In the genomic region with DNA sequence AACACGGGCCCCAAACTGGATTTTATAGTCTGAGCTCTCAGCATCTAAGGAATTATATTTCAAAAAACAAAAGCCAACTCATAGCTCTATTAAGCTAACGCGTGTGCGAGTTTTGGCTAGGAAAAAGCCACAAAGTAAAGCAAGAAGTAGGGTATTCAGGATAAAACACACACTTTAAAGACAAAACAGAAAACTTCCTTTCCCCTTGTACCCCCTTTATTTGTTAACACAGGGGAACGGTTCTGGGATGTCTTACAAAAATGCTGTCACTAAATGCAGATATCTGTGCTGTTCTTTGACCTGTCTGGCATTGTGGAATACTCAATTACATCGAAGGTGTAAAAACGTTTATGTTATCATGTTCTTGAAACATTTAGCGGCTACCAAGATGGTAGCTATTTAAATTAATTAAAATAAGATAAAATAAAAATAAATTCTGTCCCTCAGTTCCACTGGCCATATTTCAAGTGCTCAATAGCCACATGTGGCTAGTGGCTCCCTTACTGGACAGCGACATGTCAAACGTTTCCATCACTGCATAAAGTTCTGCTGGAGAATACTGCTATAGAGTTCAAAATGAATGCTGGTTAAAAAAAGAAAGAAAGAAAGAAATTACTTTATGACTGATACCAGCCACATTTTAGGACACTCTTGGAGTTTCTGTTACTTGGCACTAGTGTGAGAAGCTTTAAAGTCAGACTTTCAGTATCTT, we compare ENCODE assay signal across 10 cellular contexts. TPM values are rescaled to one million over a fixed set of nuclear protein-coding genes. Genes with fewer than 3 reads are reported as not detected.
DNase-seq lines count a peak whose midpoint lies in the region; ATAC-seq, FAIRE-seq and TF ChIP-seq lines count a peak whose summit lies in the region.
"Had no signal": no experiment of that assay in that cellular context is flagged by ENCODE, and none has a peak within 500 bp of the region (broad histone marks: within the 10 kb centered on the region; RNA-seq: fewer than 3 reads in every experiment).

No MANE protein-coding gene starts in this region.

- no peak for ATAC-seq in HepG2
- ATAC-seq in naive B cell (ENCODE audit: low read depth in 2 of 2): no peak

- H3K27me3 ChIP-seq in liver (ENCODE audit: control insufficient read depth in 4 of 4, insufficient read depth in 4 of 4, low read length in 3 of 4): no peaks in the 10 kb centered on the region
- H3K27me3 ChIP-seq in HepG2 (ENCODE audit: control insufficient read depth in 1 of 2, insufficient read depth in 2 of 2, low read length in 2 of 2): peaks cover 0 to under 1% of the 10 kb centered on the region in 2 experiments; a peak in 2 of 5 replicates
- no peaks in the 10 kb centered on the region for H3K27me3 ChIP-seq in dorsolateral prefrontal cortex
- H3K27me3 ChIP-seq in WERI-Rb-1 (ENCODE audit: insufficient read depth, low read depth, severe bottlenecking): no peaks in the 10 kb centered on the region

- no peaks in the 10 kb centered on the region for H3K9me3 Mint-ChIP-seq in naive B cell
- H3K9me3 Mint-ChIP-seq: activated CD4-positive, alpha-beta memory T cell treated with anti-CD3 and anti-CD28 coated beads, Interleukin-2, amount 10 ng/mL, durations not matched to agents 7 days and 5 days had no signal

- H3K27ac Mint-ChIP-seq in naive B cell: peak overlapping the region; percentile 88 to 97 (median 96)
- H3K27ac Mint-ChIP-seq: activated CD4-positive, alpha-beta memory T cell treated with anti-CD3 and anti-CD28 coated beads, Interleukin-2, amount 10 ng/mL, durations not matched to agents 7 days and 5 days had no signal

- POLR2A ChIA-PET in HepG2 (lab: Yijun Ruan, JAX): no interaction called here

- DNase-seq in HepG2 (ENCODE audit: low spot score) (no peak), dorsolateral prefrontal cortex (no peak), naive B cell (no peak), SKM-1 (lab: John Stamatoyannopoulos, UW; ENCODE audit: unreplicated experiment) (no peak), WERI-Rb-1 (no peak), NCI-H1930 (lab: John Stamatoyannopoulos, UW) (no peak)
- no peak for DNase-seq in effector CD4-positive, alpha-beta T cell
- DNase-seq: activated CD4-positive, alpha-beta memory T cell treated with anti-CD3 and anti-CD28 coated beads, Interleukin-2, amount 10 ng/mL, durations not matched to agents 7 days and 5 days; NCI-H2081 treated with DMSO at 0.1 percent for 48 hours had no signal

- intact Hi-C loops in HepG2 (cut with micrococcal nuclease; ENCODE audit: unreplicated experiment) (no loop called here), dorsolateral prefrontal cortex (cut with DNase I) (no loop called here)

- no peak overlapping the region for H2AFZ ChIP-seq in HepG2 (ENCODE audit: low read length)

- H3K9me3 ChIP-seq in liver (ENCODE audit: control insufficient read depth in 4 of 4, low read length in 3 of 4) (no peaks in the 10 kb centered on the region), HepG2 (ENCODE audit: low read length) (no peaks in the 10 kb centered on the region), WERI-Rb-1 (ENCODE audit: severe bottlenecking) (no peaks in the 10 kb centered on the region)

- CTCF ChIA-PET in HepG2 (lab: Yijun Ruan, JAX; ENCODE audit: low intra/inter-chr PET ratio, low total read pairs): no interaction called here

- H3K9ac ChIP-seq in liver (ENCODE audit: low read depth in 1 of 2, low read length in 2 of 2): no peak overlapping the region
- no peak overlapping the region for H3K9ac ChIP-seq in HepG2 (ENCODE audit: insufficient read depth, low read depth, low read length)

- TF ChIP-seq RAD21 in liver (IDR thresholded peaks at IDR 0.05) (no peak), HepG2 (CRISPR knock-in tag; IDR thresholded peaks at IDR 0.05) (no peak)

- H3K4me1 ChIP-seq in liver (ENCODE audit: control insufficient read depth in 4 of 4, insufficient read depth in 4 of 4, low read length in 3 of 4) (peaks cover 0 to 2% (median under 1%) of the 10 kb centered on the region in 4 donors), HepG2 (ENCODE audit: insufficient read depth, low read length) (no peaks in the 10 kb centered on the region)

- no peaks in the 10 kb centered on the region for H3K79me2 ChIP-seq in HepG2 (ENCODE audit: insufficient read depth, low read length)

- no peak for TF ChIP-seq POLR2A in HepG2 (IDR thresholded peaks at IDR 0.05; ENCODE audit: insufficient read depth in 1 of 2, low read depth in 2 of 2, low read length in 2 of 2)

- H3K4me3 Mint-ChIP-seq in naive B cell: peak overlapping the region; percentile 84 to 100 (median 97)
- H3K4me3 Mint-ChIP-seq: activated CD4-positive, alpha-beta memory T cell treated with anti-CD3 and anti-CD28 coated beads, Interleukin-2, amount 10 ng/mL, durations not matched to agents 7 days and 5 days had no signal

- TF ChIP-seq CTCF in liver (IDR thresholded peaks at IDR 0.05; ENCODE audit: low read depth, low read length, missing input control) (no peak), HepG2 (CRISPR knock-in tag; IDR thresholded peaks at IDR 0.05) (no peak), dorsolateral prefrontal cortex (IDR thresholded peaks at IDR 0.05 in 54 of 56, conservative IDR thresholded peaks at IDR 0.05 in 2 of 56; ENCODE audit: low read depth in 1 of 56, partially characterized antibody in 56 of 56) (no peak), WERI-Rb-1 (IDR thresholded peaks at IDR 0.05; ENCODE audit: low read depth, low read length) (no peak)

- in situ Hi-C loops in HepG2 (cut with HindIII; ENCODE audit: extremely low pct_ligation_motif_present, low pct_unique_long_range_greater_than_20kb): no loop called here

- no peaks in the 10 kb centered on the region for H3K36me3 Mint-ChIP-seq in naive B cell

- H3K36me3 ChIP-seq in liver (ENCODE audit: control insufficient read depth in 4 of 4, insufficient read depth in 3 of 4, low read depth in 1 of 4, low read length in 3 of 4): no peaks in the 10 kb centered on the region
- H3K36me3 ChIP-seq in HepG2 (replicated peaks in 1 of 2; ENCODE audit: control insufficient read depth in 1 of 2, insufficient read depth in 2 of 2, low read length in 2 of 2): no peaks in the 10 kb centered on the region
- H3K36me3 ChIP-seq in WERI-Rb-1: no peaks in the 10 kb centered on the region

- 34% methylated on average over 10 of the region's 10 CpGs for WGBS in liver
- WGBS in HepG2 (ENCODE audit: low lambda C conversion rate): 11% methylated on average over 10 of the region's 10 CpGs

- no peak overlapping the region for H3K4me2 ChIP-seq in HepG2 (ENCODE audit: low read depth, low read length)

- TF ChIP-seq EP300 in HepG2 (IDR thresholded peaks at IDR 0.05; ENCODE audit: low read depth in 2 of 2, low read length in 2 of 2): no peak
- TF ChIP-seq EP300 in HepG2 (CRISPR knock-in tag; IDR thresholded peaks at IDR 0.05; ENCODE audit: borderline replicate concordance): no peak

- H3K27ac ChIP-seq in liver (ENCODE audit: low read depth in 1 of 2, low read length in 2 of 2) (peak overlapping the region; percentile 63 to 75), HepG2 (ENCODE audit: extremely low read length, insufficient read depth, low read length) (no peak overlapping the region), dorsolateral prefrontal cortex (peak overlapping the region in 58 of 59 donors; percentile 31 to 99 (median 96)), WERI-Rb-1 (no peak overlapping the region)

- no peaks in the 10 kb centered on the region for H3K27me3 Mint-ChIP-seq in naive B cell

- H3K4me1 Mint-ChIP-seq in naive B cell: peaks cover 33 to 55% (median 51%) of the 10 kb centered on the region in 3 donors
- H3K4me1 Mint-ChIP-seq: activated CD4-positive, alpha-beta memory T cell treated with anti-CD3 and anti-CD28 coated beads, Interleukin-2, amount 10 ng/mL, durations not matched to agents 7 days and 5 days had no signal

- H4K20me1 ChIP-seq in HepG2 (ENCODE audit: insufficient read depth, low read length): no peaks in the 10 kb centered on the region

- H3K4me3 ChIP-seq in liver (ENCODE audit: low read depth in 1 of 3, low read length in 3 of 3) (peak overlapping the region in 2 of 3 donors; percentile 12 to 47), HepG2 (replicated peaks in 1 of 3; ENCODE audit: insufficient read depth in 1 of 3, low read depth in 2 of 3, low read length in 3 of 3) (no peak overlapping the region), dorsolateral prefrontal cortex (peak overlapping the region; percentile 40 to 88 (median 67)), WERI-Rb-1 (ENCODE audit: low read depth, low read length) (no peak overlapping the region)

- FAIRE-seq in HepG2 (lab: Jason Lieb, UNC): no peak

- BruUV-seq in HepG2 (replicated peaks; lab: Mats Ljungman, UMichigan): no TSS peak

TF ChIP-seq in HepG2, 621 proteins besides CTCF, POLR2A, EP300 and RAD21 (continues in another document):
- no peak for TF ChIP-seq PHB2 (IDR thresholded peaks at IDR 0.05; ENCODE audit: partially characterized antibody)

RNA-seq across cellular contexts. Expression of a gene that starts 7.2 kb away (rescaled TPM):
- total RNA-seq in liver: 10 to 100 TPM in 1 of 2 donors, 1 to 10 TPM in 1; 9.5 to 15.9 TPM
- polyA plus RNA-seq in liver: 10 to 100 TPM in 1 of 2 donors, 1 to 10 TPM in 1; 2.8 to 10.8 TPM
- total RNA-seq in HepG2 (2016; rRNA removed; fragmentation: Illumina TruSeq; extraction: Trizol): 0.02 TPM in 1 of 2 replicates, not detected in the other
- not detected in 2 replicates for total RNA-seq in HepG2 (2016; cell fraction: cytosol; rRNA removed; fragmentation: Illumina TruSeq; extraction: Trizol; ENCODE audit: low read depth)
- total RNA-seq in HepG2 (2016; cell fraction: insoluble cytoplasmic fraction; rRNA removed; fragmentation: Illumina TruSeq; extraction: Trizol): 0.04 TPM in 1 of 2 replicates, not detected in the other
- not detected in 2 replicates for total RNA-seq in HepG2 (2016; cell fraction: membrane; rRNA removed; fragmentation: Illumina TruSeq; extraction: Trizol)
- 0.09 and 0.16 TPM in 2 replicates for total RNA-seq in HepG2 (2016; cell fraction: nucleus; rRNA removed; fragmentation: Illumina TruSeq; extraction: Trizol)
- polyA plus RNA-seq in HepG2 (2011; rRNA removed): 0.01 TPM in 1 of 2 replicates, not detected in the other
- polyA plus RNA-seq in HepG2 (2011; cell fraction: cytosol; rRNA removed): 0.03 TPM in 1 of 2 replicates, not detected in the other
- polyA plus RNA-seq in HepG2 (2011; cell fraction: nucleus; rRNA removed): 0.14 TPM in 1 of 2 replicates, not detected in the other
- not detected in 2 replicates for polyA plus RNA-seq in HepG2 (2012)
- not detected in 2 replicates for polyA plus RNA-seq in HepG2 (2016; cell fraction: cytosol; fragmentation: Illumina TruSeq; extraction: Trizol; ENCODE audit: low read depth)
- polyA plus RNA-seq in HepG2 (2016; cell fraction: insoluble cytoplasmic fraction; fragmentation: Illumina TruSeq; extraction: Trizol; ENCODE audit: low read depth): not detected in 2 replicates
- polyA plus RNA-seq in HepG2 (2016; cell fraction: membrane; fragmentation: Illumina TruSeq; extraction: Trizol; ENCODE audit: low read depth): not detected in 2 replicates
- 0.11 and 0.12 TPM in 2 replicates for polyA plus RNA-seq in HepG2 (2016; cell fraction: nucleus; fragmentation: Illumina TruSeq; extraction: Trizol; ENCODE audit: insufficient read depth, low read depth)
- 0.02 and 0.61 TPM in 2 replicates for polyA minus RNA-seq in HepG2 (2011; rRNA and poly(A)+ RNA removed; ENCODE audit: low replicate concordance)
- polyA minus RNA-seq in HepG2 (2011; cell fraction: cytosol; rRNA and poly(A)+ RNA removed): not detected in 2 replicates
- 0.13 and 0.25 TPM in 2 replicates for polyA minus RNA-seq in HepG2 (2011; cell fraction: nucleus; rRNA and poly(A)+ RNA removed)
- total RNA-seq in dorsolateral prefrontal cortex: 100 to 1,000 TPM; 147 to 673 (median 441) TPM
- 100 to 1,000 TPM; 402 to 547 (median 433) TPM for polyA plus RNA-seq in naive B cell (ENCODE audit: low read depth in 6 of 6)

Comparison
In these comparisons a context has a peak if more than half of its experiments do, and no peak if none do; other contexts are left out.
1. H3K27ac ChIP-seq: peak in liver (2 of 2) and dorsolateral prefrontal cortex (58 of 59); none in HepG2 (single experiment) and WERI-Rb-1 (single experiment).
2. H3K4me3 ChIP-seq: peak in liver (2 of 3) and dorsolateral prefrontal cortex (59 of 59); none in HepG2 (0 of 3) and WERI-Rb-1 (single experiment).
3. RNA of a gene that starts 7.2 kb away (total RNA-seq): 147 to 673 TPM in dorsolateral prefrontal cortex and 9.5 to 15.9 TPM in liver; 0.02 to 0.16 TPM in HepG2; every median in the first group is over 4 times any median in the second.